Comparison of ENCODE assay signal across 10 cellular contexts in the genomic region with DNA sequence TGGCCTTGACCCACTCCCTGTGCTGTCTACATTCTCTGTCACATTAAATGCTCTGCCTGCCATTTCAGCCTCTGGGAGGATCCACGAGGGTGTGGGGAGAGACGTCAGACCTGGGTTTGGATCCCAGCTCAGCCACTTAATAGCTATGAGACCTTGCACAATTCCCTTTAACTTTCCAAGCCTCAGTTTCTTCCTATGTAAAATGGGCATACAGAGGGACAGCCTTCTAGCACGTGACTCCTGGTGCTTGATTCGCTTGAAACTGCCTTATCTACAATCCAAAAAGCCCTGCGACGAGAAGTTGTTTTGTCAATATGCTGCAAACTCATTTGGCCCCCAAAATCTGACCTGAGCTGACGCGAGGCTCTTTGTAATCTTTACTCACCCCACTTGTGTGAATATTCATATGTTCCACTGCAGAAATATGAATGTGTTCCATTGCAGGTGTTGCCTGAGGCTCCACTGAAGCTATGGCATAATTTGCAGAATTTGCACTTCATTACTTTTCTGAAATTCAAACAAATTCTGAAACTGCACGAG. TPM values are rescaled to one million over a fixed set of nuclear protein-coding genes. Genes with fewer than 3 reads are reported as not detected.
DNase-seq lines count a peak whose midpoint lies in the region; ATAC-seq and TF ChIP-seq lines count a peak whose summit lies in the region.
"Had no signal": no experiment of that assay in that cellular context is flagged by ENCODE, and none has a peak within 500 bp of the region (broad histone marks: within the 10 kb centered on the region; RNA-seq: fewer than 3 reads in every experiment).

No MANE protein-coding gene starts in this region.

- H3K36me3 ChIP-seq in OCI-LY3 (replicated peaks; ENCODE audit: low read depth, low read length) (peaks cover 47% of the 10 kb centered on the region), brain microvascular endothelial cell (replicated peaks) (no peaks in the 10 kb centered on the region)

- H3K27me3 ChIP-seq in OCI-LY3 (ENCODE audit: low read depth, low read length): no peaks in the 10 kb centered on the region
- H3K27me3 ChIP-seq in brain microvascular endothelial cell (replicated peaks): no peaks in the 10 kb centered on the region
- H3K27me3 ChIP-seq: testis had no signal

- intact Hi-C loops in activated CD4-positive, alpha-beta T cell treated with anti-CD3 and anti-CD28 coated beads for 36 hours (cut with DNase I, micrococcal nuclease): loop anchor here (1.0 to 10.0 kb wide), 11 partner anchors 12 to 540 kb away; partner anchors contain the start of gene TOX2 (in 1 of the 2)
- intact Hi-C loops in left colon (cut with DNase I, micrococcal nuclease): no loop called here

- H3K27ac Mint-ChIP-seq in activated CD4-positive, alpha-beta T cell treated with anti-CD3 and anti-CD28 coated beads for 36 hours: peak overlapping the region; percentile 71
- peak overlapping the region; percentile 68 for H3K27ac Mint-ChIP-seq in stimulated activated effector memory CD8-positive, alpha-beta T cell treated with anti-CD3 and anti-CD28 coated beads, Interleukin-12 subunit alpha, Interleukin-12 subunit beta, amount 100 ng/mL, for 72 hours
- H3K27ac Mint-ChIP-seq: IgD-negative memory B cell had no signal

- peak overlapping the region; percentile 59 for H3K4me2 ChIP-seq in OCI-LY3 (ENCODE audit: low read length)

- peak; percentile 55 for DNase-seq in activated CD4-positive, alpha-beta T cell treated with anti-CD3 and anti-CD28 coated beads for 36 hours
- DNase-seq in activated CD4-positive, alpha-beta T cell treated with anti-CD3 and anti-CD28 coated beads for 1 hour: no peak
- DNase-seq in brain microvascular endothelial cell: no peak
- DNase-seq in stimulated activated effector memory CD8-positive, alpha-beta T cell treated with anti-CD3 and anti-CD28 coated beads, Interleukin-12 subunit alpha, Interleukin-12 subunit beta, amount 100 ng/mL, for 72 hours (ENCODE audit: low spot score in 2 of 2): no peak
- no peak for DNase-seq in CD1c-positive myeloid dendritic cell (ENCODE audit: extremely low spot score)
- DNase-seq in left colon: no peak
- no peak for DNase-seq in NCI-H2227 (lab: John Stamatoyannopoulos, UW; ENCODE audit: unreplicated experiment)
- DNase-seq: testis had no signal

- H3K36me3 Mint-ChIP-seq in activated CD4-positive, alpha-beta T cell treated with anti-CD3 and anti-CD28 coated beads for 36 hours (ENCODE audit: low read depth): peaks cover 16% of the 10 kb centered on the region
- H3K36me3 Mint-ChIP-seq in stimulated activated effector memory CD8-positive, alpha-beta T cell treated with anti-CD3 and anti-CD28 coated beads, Interleukin-12 subunit alpha, Interleukin-12 subunit beta, amount 100 ng/mL, for 72 hours: peaks cover 16% of the 10 kb centered on the region

- H3K4me3 ChIP-seq in OCI-LY3 (ENCODE audit: low read length): peak overlapping the region; percentile 52
- no peak overlapping the region for H3K4me3 ChIP-seq in brain microvascular endothelial cell (ENCODE audit: low read depth, low read length)
- H3K4me3 ChIP-seq: testis had no signal

- H3K27me3 Mint-ChIP-seq in activated CD4-positive, alpha-beta T cell treated with anti-CD3 and anti-CD28 coated beads for 36 hours: peaks cover 33% of the 10 kb centered on the region

- H3K4me1 ChIP-seq in OCI-LY3 (ENCODE audit: low read length): peaks cover 54% of the 10 kb centered on the region

- ATAC-seq in activated CD4-positive, alpha-beta T cell treated with anti-CD3 and anti-CD28 coated beads for 36 hours: peak; percentile 25
- peak; percentile 49 for ATAC-seq in stimulated activated effector memory CD8-positive, alpha-beta T cell treated with anti-CD3 and anti-CD28 coated beads, Interleukin-12 subunit alpha, Interleukin-12 subunit beta, amount 100 ng/mL, for 72 hours
- no peak for ATAC-seq in left colon

- TF ChIP-seq CTCF in OCI-LY3 (IDR thresholded peaks at IDR 0.05; ENCODE audit: low read depth, low read length) (no peak), brain microvascular endothelial cell (IDR thresholded peaks at IDR 0.05; ENCODE audit: low read depth, low read length, missing control alignments) (no peak)

- H3K4me3 Mint-ChIP-seq in activated CD4-positive, alpha-beta T cell treated with anti-CD3 and anti-CD28 coated beads for 36 hours: peak overlapping the region; percentile 8
- H3K4me3 Mint-ChIP-seq in stimulated activated effector memory CD8-positive, alpha-beta T cell treated with anti-CD3 and anti-CD28 coated beads, Interleukin-12 subunit alpha, Interleukin-12 subunit beta, amount 100 ng/mL, for 72 hours: peak overlapping the region; percentile 43

- H3K9ac ChIP-seq in OCI-LY3 (ENCODE audit: low read length): peak overlapping the region; percentile 57

- H3K9me3 ChIP-seq in OCI-LY3 (ENCODE audit: insufficient read depth, low read length): peaks cover 9% of the 10 kb centered on the region; the same call in 1 of the 2 replicates
- H3K9me3 ChIP-seq: testis had no signal

- H4K20me1 ChIP-seq in OCI-LY3 (ENCODE audit: insufficient read depth, low read length): peaks cover 81% of the 10 kb centered on the region

- peaks cover 88% of the 10 kb centered on the region for H3K79me2 ChIP-seq in OCI-LY3 (ENCODE audit: low read length)

- peaks cover 11% of the 10 kb centered on the region for H3K9me3 Mint-ChIP-seq in activated CD4-positive, alpha-beta T cell treated with anti-CD3 and anti-CD28 coated beads for 36 hours (ENCODE audit: low read depth)
- peaks cover 4% of the 10 kb centered on the region for H3K9me3 Mint-ChIP-seq in stimulated activated effector memory CD8-positive, alpha-beta T cell treated with anti-CD3 and anti-CD28 coated beads, Interleukin-12 subunit alpha, Interleukin-12 subunit beta, amount 100 ng/mL, for 72 hours

- CTCF ChIA-PET in activated CD4-positive, alpha-beta T cell treated with anti-CD3 and anti-CD28 coated beads for 36 hours (lab: Charles Lee): interaction anchor here (0.7 to 2.7 kb wide), 8 partner anchors 10 to 236 kb away, joined by 3 to 16 read pairs (median 4); no protein-coding TSS in a partner anchor

- H2AFZ ChIP-seq in OCI-LY3 (ENCODE audit: low read depth, low read length): no peak overlapping the region

- peaks cover 76% of the 10 kb centered on the region for H3K4me1 Mint-ChIP-seq in activated CD4-positive, alpha-beta T cell treated with anti-CD3 and anti-CD28 coated beads for 36 hours
- peaks cover 86% of the 10 kb centered on the region for H3K4me1 Mint-ChIP-seq in stimulated activated effector memory CD8-positive, alpha-beta T cell treated with anti-CD3 and anti-CD28 coated beads, Interleukin-12 subunit alpha, Interleukin-12 subunit beta, amount 100 ng/mL, for 72 hours

- H3K27ac ChIP-seq in OCI-LY3 (ENCODE audit: low read length) (peak overlapping the region; percentile 86), brain microvascular endothelial cell (peak overlapping the region; percentile 52)
- H3K27ac ChIP-seq: testis had no signal

- POLR2A ChIA-PET in activated CD4-positive, alpha-beta T cell treated with anti-CD3 and anti-CD28 coated beads for 36 hours (lab: Charles Lee): interaction anchor here (0.7 to 2.1 kb wide), 3 partner anchors 12 to 203 kb away, joined by 3 to 7 read pairs (median 6); no protein-coding TSS in a partner anchor

- in situ Hi-C loops in brain microvascular endothelial cell (cut with HindIII; ENCODE audit: low pct_ligation_motif_present, low sequenced_read_pairs): no loop called here

RNA-seq across cellular contexts. Expression of gene TOX2, which starts 40.1 kb away (rescaled TPM):
- 1 to 10 TPM; 1.6 to 3.0 TPM for total RNA-seq in activated CD4-positive, alpha-beta T cell treated with anti-CD3 and anti-CD28 coated beads for 36 hours
- 1 to 10 TPM; 3.0 to 3.4 TPM for total RNA-seq in left colon

Comparison
In these comparisons a context has a peak if more than half of its experiments do, and no peak if none do; other contexts are left out.
1. intact Hi-C loops: an anchor here in activated CD4-positive, alpha-beta T cell treated with anti-CD3 and anti-CD28 coated beads for 36 hours (1.0 to 10.0 kb wide); none called in left colon.